14 cellular contexts compared by ENCODE assay signal in the genomic region with DNA sequence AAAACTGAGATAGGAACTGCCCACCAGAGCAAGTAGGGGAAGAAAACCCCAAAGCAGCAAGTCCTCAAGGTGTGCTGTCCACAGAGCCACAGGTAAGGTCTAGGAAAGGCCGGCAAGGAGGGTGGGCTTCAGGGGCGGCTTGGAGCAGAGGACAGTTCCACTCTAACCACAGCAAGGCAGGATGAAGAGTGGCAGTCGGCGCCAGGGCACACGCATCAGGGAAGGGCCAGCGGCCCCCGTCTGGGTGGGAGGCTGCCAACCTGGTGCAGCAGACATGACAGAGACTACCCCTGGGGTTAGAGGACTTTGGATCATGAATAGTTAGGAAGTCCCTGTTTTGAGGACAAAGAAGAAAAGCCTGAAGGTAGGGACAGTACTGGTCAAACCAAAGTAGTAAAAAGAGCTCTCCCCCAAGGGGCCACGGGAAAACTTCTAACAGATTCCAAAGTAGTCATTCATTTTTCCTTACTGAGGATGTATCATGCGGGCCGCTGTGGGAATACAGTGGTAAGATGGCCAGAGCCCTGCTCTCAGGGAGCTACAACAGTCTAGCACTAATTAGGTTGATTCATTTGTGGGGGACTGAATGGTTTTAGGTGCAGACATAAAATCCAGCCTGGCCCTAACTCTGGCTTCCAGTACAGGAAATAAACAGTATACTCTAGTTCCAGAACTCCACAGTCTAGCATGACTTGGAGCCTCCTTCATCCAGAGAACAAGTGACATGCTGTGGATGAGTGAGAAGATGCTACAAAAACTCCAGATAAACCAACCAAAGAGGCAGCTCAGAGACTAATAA. TPM values are rescaled to one million over a fixed set of nuclear protein-coding genes. Genes with fewer than 3 reads are reported as not detected.
DNase-seq lines count a peak whose midpoint lies in the region; ATAC-seq, FAIRE-seq and TF ChIP-seq lines count a peak whose summit lies in the region.
"Had no signal": no experiment of that assay in that cellular context is flagged by ENCODE, and none has a peak within 500 bp of the region (broad histone marks: within the 10 kb centered on the region; RNA-seq: fewer than 3 reads in every experiment).

No MANE protein-coding gene starts in this region.

- H3K4me1 ChIP-seq in GM23248 (ENCODE audit: insufficient read depth) (peaks cover 23% of the 10 kb centered on the region), pancreas (peaks cover 12 to 27% (median 12%) of the 10 kb centered on the region in 3 donors)

- H3K27me3 ChIP-seq in GM23248 (replicated peaks; ENCODE audit: insufficient read depth) (peaks cover 14% of the 10 kb centered on the region; the same call in 1 of the 2 replicates), bronchial epithelial cell (ENCODE audit: control insufficient read depth, insufficient read depth, low read length) (peaks cover 9% of the 10 kb centered on the region), pancreas (no peaks in the 10 kb centered on the region)

- TF ChIP-seq CTCF in bronchial epithelial cell (IDR thresholded peaks at IDR 0.05; ENCODE audit: insufficient read depth, low read length, severe bottlenecking) (no peak), pancreas (IDR thresholded peaks at IDR 0.05) (no peak)

- H3K9me3 ChIP-seq in GM23248 (ENCODE audit: low read depth) (no peaks in the 10 kb centered on the region), pancreas (no peaks in the 10 kb centered on the region)
- H3K9me3 ChIP-seq: colonic mucosa had no signal

- peak; percentile 23 for FAIRE-seq in bronchial epithelial cell (lab: Jason Lieb, UNC)
- no peak for FAIRE-seq in pancreas (lab: Jason Lieb, UNC)
- FAIRE-seq: keratinocyte had no signal

- H3K9me3 Mint-ChIP-seq in T-helper 2 cell treated with Interferon-gamma antibody and Interleukin-4, amounts not matched to agents 5 μg/mL and 100 μg/mL, for 36 hours: no peaks in the 10 kb centered on the region
- H3K9me3 Mint-ChIP-seq: activated naive CD4-positive, alpha-beta T cell treated with anti-CD3 and anti-CD28 coated beads for 36 hours; CD4-positive, CD25-positive, alpha-beta regulatory T cell had no signal

- H3K36me3 ChIP-seq in GM23248 (ENCODE audit: low read depth): no peaks in the 10 kb centered on the region
- no peaks in the 10 kb centered on the region for H3K36me3 ChIP-seq in bronchial epithelial cell (ENCODE audit: control insufficient read depth, insufficient read depth, low read length)
- no peaks in the 10 kb centered on the region for H3K36me3 ChIP-seq in pancreas
- H3K36me3 ChIP-seq: colonic mucosa had no signal

- WGBS in GM23248 (ENCODE audit: low coverage in 1 of 2, low lambda C conversion rate in 2 of 2, missing lambda C conversion rate in 2 of 2), 2 experiments: 51 to 60% methylated on average over 10 of the region's 10 CpGs
- 80 to 85% methylated on average over 10 of the region's 10 CpGs for WGBS in pancreas, 2 donors

- peaks cover 16% of the 10 kb centered on the region for H3K27me3 Mint-ChIP-seq in T-helper 2 cell treated with Interferon-gamma antibody and Interleukin-4, amounts not matched to agents 5 μg/mL and 100 μg/mL, for 36 hours (ENCODE audit: low read depth)

- H3K79me2 ChIP-seq in GM23248 (ENCODE audit: insufficient read depth): no peaks in the 10 kb centered on the region

- in situ Hi-C loops in GM23248 (cut with MboI): no loop called here

- H2AFZ ChIP-seq in GM23248: no peak overlapping the region

- H3K4me1 Mint-ChIP-seq in T-helper 2 cell treated with Interferon-gamma antibody and Interleukin-4, amounts not matched to agents 5 μg/mL and 100 μg/mL, for 36 hours (ENCODE audit: low read depth): peaks cover 2% of the 10 kb centered on the region

- peaks cover 4% of the 10 kb centered on the region for H3K36me3 Mint-ChIP-seq in T-helper 2 cell treated with Interferon-gamma antibody and Interleukin-4, amounts not matched to agents 5 μg/mL and 100 μg/mL, for 36 hours (ENCODE audit: low read depth)

- no peak overlapping the region for H3K27ac Mint-ChIP-seq in T-helper 2 cell treated with Interferon-gamma antibody and Interleukin-4, amounts not matched to agents 5 μg/mL and 100 μg/mL, for 36 hours
- H3K27ac Mint-ChIP-seq: activated naive CD4-positive, alpha-beta T cell treated with anti-CD3 and anti-CD28 coated beads for 36 hours had no signal

- H3F3A ChIP-seq in GM23248 (ENCODE audit: insufficient read depth): peaks cover 18% of the 10 kb centered on the region

- no peak for ATAC-seq in pancreas

- H3K4me3 Mint-ChIP-seq in T-helper 2 cell treated with Interferon-gamma antibody and Interleukin-4, amounts not matched to agents 5 μg/mL and 100 μg/mL, for 36 hours: no peak overlapping the region
- H3K4me3 Mint-ChIP-seq: activated naive CD4-positive, alpha-beta T cell treated with anti-CD3 and anti-CD28 coated beads for 36 hours had no signal

- H3K27ac ChIP-seq in GM23248 (peak overlapping the region; percentile 78), pancreas (peak overlapping the region in 3 of 4 donors; percentile 6 to 50 (median 35))
- H3K27ac ChIP-seq: colonic mucosa had no signal

- H3K4me3 ChIP-seq in GM23248 (peak overlapping the region; percentile 13; the same call in 1 of the 2 replicates), bronchial epithelial cell (ENCODE audit: low read depth, low read length) (no peak overlapping the region), pancreas (no peak overlapping the region)
- H3K4me3 ChIP-seq: colonic mucosa had no signal

- intact Hi-C loops in pancreas (cut with DNase I): no loop called here

- no peaks in the 10 kb centered on the region for H3K9me2 ChIP-seq in GM23248 (ENCODE audit: insufficient read depth)

- peak; percentile 26 for DNase-seq in AG08396 (ENCODE audit: low spot score)
- peak; percentile 89 for DNase-seq in GM23248
- DNase-seq in bronchial epithelial cell (ENCODE audit: low read depth): no peak
- DNase-seq in pancreas: peak in 1 of 6 donors; percentile 60
- no peak for DNase-seq in stimulated activated CD4-positive, alpha-beta T cell treated with anti-CD3 and anti-CD28 coated beads, Interleukin-1b, Interleukin-23, amount 100 ng/mL, for 48 hours
- DNase-seq in T-helper 2 cell treated with Interferon-gamma antibody and Interleukin-4, amounts not matched to agents 5 μg/mL and 100 μg/mL, for 36 hours (ENCODE audit: low spot score): no peak
- DNase-seq in NCI-H2227 treated with DMSO at 0.1 percent for 48 hours (lab: John Stamatoyannopoulos, UW): no peak
- DNase-seq in NCI-H446 (lab: John Stamatoyannopoulos, UW): no peak
- DNase-seq: activated CD4-positive, alpha-beta T cell treated with anti-CD3 and anti-CD28 coated beads for 48 hours; activated naive CD4-positive, alpha-beta T cell treated with anti-CD3 and anti-CD28 coated beads for 36 hours; CD4-positive, CD25-positive, alpha-beta regulatory T cell; NCI-H2081 treated with DMSO at 0.1 percent for 48 hours had no signal

- H4K20me1 ChIP-seq in GM23248 (ENCODE audit: insufficient read depth): no peaks in the 10 kb centered on the region

- peak overlapping the region; percentile 40 for H3K4me2 ChIP-seq in GM23248 (ENCODE audit: unreplicated experiment)

- H3K9ac ChIP-seq in GM23248: peak overlapping the region; percentile 49

RNA-seq across cellular contexts. Expression of gene RAP1GAP, which starts 3.5 kb away (rescaled TPM):
- total RNA-seq in GM23248 (2014; rRNA removed; shearing (Covaris generic)): 0.97 TPM in 1 of 2 replicates, not detected in the other
- polyA plus RNA-seq in GM23248 (2016; fragmentation: Nextera tagmentation; extraction: Ambion mirVana) (0.41 and 0.67 TPM in 2 replicates), pancreas (100 to 1,000 TPM in 1 of 2 donors, 10 to 100 TPM in 1; 83.6 to 100 TPM)
- total RNA-seq in bronchial epithelial cell (1.1 and 2.6 TPM in 2 replicates), pancreas (10 to 100 TPM; 53.4 to 93.3 (median 64.8) TPM)
- polyA plus RNA-seq: CD4-positive, CD25-positive, alpha-beta regulatory T cell had no signal

Comparison
In these comparisons a context has a peak if more than half of its experiments do, and no peak if none do; other contexts are left out.
1. DNase-seq: peak in AG08396 (single experiment) and GM23248 (single experiment); none in bronchial epithelial cell (single experiment), stimulated activated CD4-positive, alpha-beta T cell treated with anti-CD3 and anti-CD28 coated beads, Interleukin-1b, Interleukin-23, amount 100 ng/mL, for 48 hours (single experiment), T-helper 2 cell treated with Interferon-gamma antibody and Interleukin-4, amounts not matched to agents 5 μg/mL and 100 μg/mL, for 36 hours (single experiment), NCI-H2227 treated with DMSO at 0.1 percent for 48 hours (single experiment) and NCI-H446 (0 of 2).
2. RNA of gene RAP1GAP, which starts 3.5 kb away (total RNA-seq): 53.4 to 93.3 TPM in pancreas; 1.1 to 2.6 TPM in bronchial epithelial cell and 0.97 TPM in GM23248; every median in the first group is over 10 times any median in the second.